In genomic region chr2:108215794-108216211, GRCh38 we compare ENCODE assay signal across 8 cellular contexts. TPM values are rescaled to one million over a fixed set of nuclear protein-coding genes. Genes with fewer than 3 reads are reported as not detected.
DNase-seq lines count a peak whose midpoint lies in the region; ATAC-seq and TF ChIP-seq lines count a peak whose summit lies in the region.

No MANE protein-coding gene starts in this region.

- H3K4me3 Mint-ChIP-seq in MCF 10A (ENCODE audit: unreplicated experiment) (no peak overlapping the region), neural progenitor cell (no peak overlapping the region)
- H3K4me3 Mint-ChIP-seq in stimulated activated naive B cell treated with anti-CD40 and anti-IgM and Interleukin-4, amounts not matched to agents 10 μg/mL and 1 μg/mL and 100 μg/mL, for 72 hours: no peak overlapping the region

- peak; percentile 47 for DNase-seq in MCF 10A (ENCODE audit: unreplicated experiment)
- DNase-seq in breast epithelium (ENCODE audit: low spot score in 2 of 2): no peak
- peak; percentile 5 for DNase-seq in NCI-H345 treated with DMSO at 0.1 percent for 48 hours (lab: John Stamatoyannopoulos, UW; ENCODE audit: unreplicated experiment)
- DNase-seq in dermis blood vessel endothelial cell: peak; percentile 5
- peak; percentile 14 for DNase-seq in neural progenitor cell (ENCODE audit: low spot score)
- no peak for DNase-seq in stimulated activated naive B cell treated with anti-CD40 and anti-IgM and Interleukin-4, amounts not matched to agents 10 μg/mL and 1 μg/mL and 100 μg/mL, for 72 hours
- no peak for DNase-seq in stimulated activated CD4-positive, alpha-beta T cell treated with anti-CD3 and anti-CD28 coated beads, Interleukin-2, amount 100 ng/mL, for 24 hours

- POLR2A ChIA-PET in MCF 10A (lab: Yijun Ruan, JAX): interaction anchor here (1.3 kb wide), 1 partner anchor 277 kb away, joined by 3 read pairs; no protein-coding TSS in a partner anchor

- peak overlapping the region in 1 of 3 donors; percentile 13 for H3K4me3 ChIP-seq in breast epithelium
- no peak overlapping the region for H3K4me3 ChIP-seq in neural progenitor cell

- H3K79me2 ChIP-seq in neural progenitor cell (ENCODE audit: low read depth): no peaks in the 10 kb centered on the region

- H3K4me1 Mint-ChIP-seq in MCF 10A (ENCODE audit: insufficient read depth, unreplicated experiment): no peaks in the 10 kb centered on the region
- no peaks in the 10 kb centered on the region for H3K4me1 Mint-ChIP-seq in neural progenitor cell
- peaks cover 2 to 7% of the 10 kb centered on the region in 2 donors for H3K4me1 Mint-ChIP-seq in stimulated activated naive B cell treated with anti-CD40 and anti-IgM and Interleukin-4, amounts not matched to agents 10 μg/mL and 1 μg/mL and 100 μg/mL, for 72 hours

- H3K27ac Mint-ChIP-seq in MCF 10A (ENCODE audit: low read depth, unreplicated experiment): no peak overlapping the region
- no peak overlapping the region for H3K27ac Mint-ChIP-seq in neural progenitor cell
- no peak overlapping the region for H3K27ac Mint-ChIP-seq in stimulated activated naive B cell treated with anti-CD40 and anti-IgM and Interleukin-4, amounts not matched to agents 10 μg/mL and 1 μg/mL and 100 μg/mL, for 72 hours

- TF ChIP-seq CTCF in MCF 10A (IDR thresholded peaks at IDR 0.05; ENCODE audit: unreplicated experiment) (peak; percentile 20), breast epithelium (IDR thresholded peaks at IDR 0.05) (no peak), neural progenitor cell (IDR thresholded peaks at IDR 0.05) (peak; percentile 41)

- H3K27me3 ChIP-seq in breast epithelium: no peaks in the 10 kb centered on the region
- H3K27me3 ChIP-seq in neural progenitor cell: no peaks in the 10 kb centered on the region

- H3K27me3 Mint-ChIP-seq in MCF 10A (ENCODE audit: insufficient read depth, unreplicated experiment) (no peaks in the 10 kb centered on the region), neural progenitor cell (ENCODE audit: insufficient read depth, low read depth) (no peaks in the 10 kb centered on the region)
- no peaks in the 10 kb centered on the region for H3K27me3 Mint-ChIP-seq in stimulated activated naive B cell treated with anti-CD40 and anti-IgM and Interleukin-4, amounts not matched to agents 10 μg/mL and 1 μg/mL and 100 μg/mL, for 72 hours

- no peak overlapping the region for H3K9ac ChIP-seq in neural progenitor cell

- no peaks in the 10 kb centered on the region for H3F3A ChIP-seq in neural progenitor cell (ENCODE audit: low read depth)

- CTCF ChIA-PET in MCF 10A (lab: Yijun Ruan, JAX): interaction anchor here (0.6 kb wide), 2 partner anchors 350 to 554 kb away, joined by 3 read pairs; no protein-coding TSS in a partner anchor

- H3K36me3 ChIP-seq in breast epithelium: no peaks in the 10 kb centered on the region
- no peaks in the 10 kb centered on the region for H3K36me3 ChIP-seq in neural progenitor cell

- H3K9me3 ChIP-seq in breast epithelium (peaks cover 0 to 1% of the 10 kb centered on the region in 2 donors), neural progenitor cell (ENCODE audit: low read depth) (peaks cover under 1% of the 10 kb centered on the region)

- H3K4me1 ChIP-seq in breast epithelium: no peaks in the 10 kb centered on the region
- H3K4me1 ChIP-seq in neural progenitor cell: no peaks in the 10 kb centered on the region

- no peaks in the 10 kb centered on the region for H3K9me3 Mint-ChIP-seq in MCF 10A (ENCODE audit: unreplicated experiment)
- no peaks in the 10 kb centered on the region for H3K9me3 Mint-ChIP-seq in neural progenitor cell
- peaks cover 0 to 2% of the 10 kb centered on the region in 2 donors for H3K9me3 Mint-ChIP-seq in stimulated activated naive B cell treated with anti-CD40 and anti-IgM and Interleukin-4, amounts not matched to agents 10 μg/mL and 1 μg/mL and 100 μg/mL, for 72 hours

- no TSS peak for BruUV-seq in MCF 10A (replicated peaks; lab: Mats Ljungman, UMichigan)

- no peak overlapping the region for H3K27ac ChIP-seq in breast epithelium
- no peak overlapping the region for H3K27ac ChIP-seq in neural progenitor cell

- H3K4me2 ChIP-seq in neural progenitor cell: no peak overlapping the region

- no peaks in the 10 kb centered on the region for H4K20me1 ChIP-seq in neural progenitor cell (ENCODE audit: low read depth)

- intact Hi-C loops in MCF 10A (cut with micrococcal nuclease) (loop anchor here (5.0 to 10.0 kb wide), 2 partner anchors 139 to 366 kb away; no protein-coding TSS in a partner anchor), breast epithelium (cut with DNase I; ENCODE audit: low total_unique reads) (no loop called here)

- no peak for ATAC-seq in stimulated activated naive B cell treated with anti-CD40 and anti-IgM and Interleukin-4, amounts not matched to agents 10 μg/mL and 1 μg/mL and 100 μg/mL, for 72 hours (replicated peaks)
- no peak for ATAC-seq in GM19397 (IDR thresholded peaks at IDR 0.05; ENCODE audit: unreplicated experiment)

- no peak for TF ChIP-seq POLR2A in breast epithelium (IDR thresholded peaks at IDR 0.05)

- H3K36me3 Mint-ChIP-seq in MCF 10A (ENCODE audit: insufficient read depth, unreplicated experiment) (no peaks in the 10 kb centered on the region), neural progenitor cell (no peaks in the 10 kb centered on the region)
- H3K36me3 Mint-ChIP-seq in stimulated activated naive B cell treated with anti-CD40 and anti-IgM and Interleukin-4, amounts not matched to agents 10 μg/mL and 1 μg/mL and 100 μg/mL, for 72 hours: no peaks in the 10 kb centered on the region

- H2AFZ ChIP-seq in neural progenitor cell (replicated peaks): peak overlapping the region; percentile 81

RNA-seq across cellular contexts. Expression of gene SULT1C3, which starts 24.0 kb away (rescaled TPM):
- not detected in 2 replicates for total RNA-seq in MCF 10A (2022)
- total RNA-seq in breast epithelium: 1 to 10 TPM in 1 of 3 donors, under 1 TPM in 1, not detected in 1; 0.66 to 2.0 TPM
- not detected in 2 replicates for total RNA-seq in dermis blood vessel endothelial cell
- not detected in 2 replicates for total RNA-seq in neural progenitor cell (ENCODE audit: low replicate concordance)

Comparison
In these comparisons a context has a peak if more than half of its experiments do, and no peak if none do; other contexts are left out.
1. DNase-seq: peak in MCF 10A (single experiment), NCI-H345 treated with DMSO at 0.1 percent for 48 hours (single experiment), dermis blood vessel endothelial cell (single experiment) and neural progenitor cell (single experiment); none in breast epithelium (0 of 2), stimulated activated naive B cell treated with anti-CD40 and anti-IgM and Interleukin-4, amounts not matched to agents 10 μg/mL and 1 μg/mL and 100 μg/mL, for 72 hours (single experiment) and stimulated activated CD4-positive, alpha-beta T cell treated with anti-CD3 and anti-CD28 coated beads, Interleukin-2, amount 100 ng/mL, for 24 hours (0 of 2).
2. CTCF ChIP-seq: peak in MCF 10A (single experiment) and neural progenitor cell (single experiment); none in breast epithelium (0 of 3).